ENCODE assay signal across 27 cellular contexts in genomic region chr1:20107767-20108166, GRCh38. TPM values are rescaled to one million over a fixed set of nuclear protein-coding genes. Genes with fewer than 3 reads are reported as not detected.
DNase-seq lines count a peak whose midpoint lies in the region; ATAC-seq, FAIRE-seq and TF ChIP-seq lines count a peak whose summit lies in the region.
"Had no signal": no experiment of that assay in that cellular context is flagged by ENCODE, and none has a peak within 500 bp of the region (broad histone marks: within the 10 kb centered on the region; RNA-seq: fewer than 3 reads in every experiment).

No MANE protein-coding gene starts in this region.

- no peaks in the 10 kb centered on the region for H3K9me3 Mint-ChIP-seq in naive thymus-derived CD4-positive, alpha-beta T cell
- H3K9me3 Mint-ChIP-seq: IgD-negative memory B cell had no signal

- in situ Hi-C loops in HepG2 (cut with HindIII; ENCODE audit: extremely low pct_ligation_motif_present, low pct_unique_long_range_greater_than_20kb): no loop called here

- H3K79me2 ChIP-seq in HepG2 (ENCODE audit: insufficient read depth, low read length): no peaks in the 10 kb centered on the region

- H3K27ac ChIP-seq in HepG2 (ENCODE audit: extremely low read length, insufficient read depth, low read length) (no peak overlapping the region), right lobe of liver (no peak overlapping the region), ovary (peak overlapping the region; percentile 18 to 80), RWPE1 (no peak overlapping the region)
- no peak overlapping the region for H3K27ac ChIP-seq in naive thymus-derived CD4-positive, alpha-beta T cell (ENCODE audit: low read depth, low read length)

- intact Hi-C loops in HepG2 (cut with micrococcal nuclease; ENCODE audit: unreplicated experiment): no loop called here
- intact Hi-C loops in right lobe of liver (cut with DNase I): no loop called here
- intact Hi-C loops in ovary (cut with DNase I): loop anchor here in 1 of 4 donors (5.0 kb wide), 1 partner anchor 35 kb away; no protein-coding TSS in a partner anchor
- intact Hi-C loops in naive thymus-derived CD4-positive, alpha-beta T cell (cut with micrococcal nuclease): no loop called here

- H3K9ac ChIP-seq in HepG2 (ENCODE audit: insufficient read depth, low read depth, low read length): no peak overlapping the region

- no peak for ATAC-seq in HepG2
- no peak for ATAC-seq in right lobe of liver
- ATAC-seq in naive thymus-derived CD4-positive, alpha-beta T cell: no peak
- ATAC-seq: PC-3, Right ventricle myocardium inferior had no signal

- no TSS peak for BruUV-seq in HepG2 (replicated peaks; lab: Mats Ljungman, UMichigan)

- DNase-seq in HepG2 (ENCODE audit: low spot score) (no peak), right lobe of liver (no peak), islet precursor cell (peak; percentile 64), ovary (no peak), SHP77 treated with DMSO at 0.1 percent for 48 hours (lab: John Stamatoyannopoulos, UW) (no peak), RWPE1 (ENCODE audit: low spot score) (no peak)
- no peak for DNase-seq in naive thymus-derived CD4-positive, alpha-beta T cell
- DNase-seq: Calu3; DMS79 treated with DMSO at 0.1 percent for 48 hours; GF-D8; GOT3; HCEC 1CT; NCI-H1092 treated with DMSO at 0.1 percent for 48 hours; NCI-H1436 treated with DMSO at 0.1 percent for 48 hours; NCI-H1930; NCI-H2107; NCI-H446; NCI-H526; NCI-H82; NK-92 treated with Interleukin-12 subunit alpha and Interleukin-12 subunit beta, amount 100 ng/mL, for 24 hours; PC-3 had no signal

- no peak for TF ChIP-seq RAD21 in HepG2 (CRISPR knock-in tag; IDR thresholded peaks at IDR 0.05)

- no peak overlapping the region for H2AFZ ChIP-seq in HepG2 (ENCODE audit: low read length)

- no peaks in the 10 kb centered on the region for H4K20me1 ChIP-seq in HepG2 (ENCODE audit: insufficient read depth, low read length)

- H3K27ac Mint-ChIP-seq in naive thymus-derived CD4-positive, alpha-beta T cell: no peak overlapping the region

- H3K4me2 ChIP-seq in HepG2 (ENCODE audit: low read depth, low read length): 0 out of 2 replicates have a peak overlapping the region, but pooled peaks have one; percentile 4

- H3K4me3 Mint-ChIP-seq in naive thymus-derived CD4-positive, alpha-beta T cell: no peak overlapping the region
- H3K4me3 Mint-ChIP-seq: IgD-negative memory B cell had no signal

- no peak for FAIRE-seq in HepG2 (lab: Jason Lieb, UNC)
- FAIRE-seq: GM12892 had no signal

- peaks cover 0 to 4% of the 10 kb centered on the region in 2 experiments; a peak in 2 of 5 replicates for H3K27me3 ChIP-seq in HepG2 (ENCODE audit: control insufficient read depth in 1 of 2, insufficient read depth in 2 of 2, low read length in 2 of 2)
- no peaks in the 10 kb centered on the region for H3K27me3 ChIP-seq in right lobe of liver
- no peaks in the 10 kb centered on the region for H3K27me3 ChIP-seq in ovary
- H3K27me3 ChIP-seq in naive thymus-derived CD4-positive, alpha-beta T cell (ENCODE audit: control insufficient read depth in 2 of 2, insufficient read depth in 2 of 2, low read length in 2 of 2): peaks cover 0 to 3% of the 10 kb centered on the region in 2 donors

- no peaks in the 10 kb centered on the region for H3K9me3 ChIP-seq in HepG2 (ENCODE audit: low read length)
- no peaks in the 10 kb centered on the region for H3K9me3 ChIP-seq in right lobe of liver
- no peaks in the 10 kb centered on the region for H3K9me3 ChIP-seq in ovary
- no peaks in the 10 kb centered on the region for H3K9me3 ChIP-seq in naive thymus-derived CD4-positive, alpha-beta T cell (ENCODE audit: control insufficient read depth in 2 of 3, low read length in 3 of 3)

- POLR2A ChIA-PET in HepG2 (lab: Yijun Ruan, JAX) (no interaction called here), RWPE1 (lab: Yijun Ruan, JAX; ENCODE audit: low non-redundant PET) (no interaction called here)
- POLR2A ChIA-PET in naive thymus-derived CD4-positive, alpha-beta T cell (lab: Charles Lee): no interaction called here

- TF ChIP-seq CTCF in HepG2 (CRISPR knock-in tag; IDR thresholded peaks at IDR 0.05) (no peak), right lobe of liver (IDR thresholded peaks at IDR 0.05) (no peak), ovary (IDR thresholded peaks at IDR 0.05) (no peak), RWPE1 (conservative IDR thresholded peaks at IDR 0.05; ENCODE audit: low read depth) (no peak)

- TF ChIP-seq EP300 in HepG2 (IDR thresholded peaks at IDR 0.05; ENCODE audit: low read depth in 2 of 2, low read length in 2 of 2): no peak
- no peak for TF ChIP-seq EP300 in HepG2 (CRISPR knock-in tag; IDR thresholded peaks at IDR 0.05; ENCODE audit: borderline replicate concordance)
- no peak for TF ChIP-seq EP300 in ovary (IDR thresholded peaks at IDR 0.05)

- no peak overlapping the region for H3K4me3 ChIP-seq in HepG2 (replicated peaks in 1 of 3; ENCODE audit: insufficient read depth in 1 of 3, low read depth in 2 of 3, low read length in 3 of 3)
- H3K4me3 ChIP-seq in right lobe of liver: no peak overlapping the region
- H3K4me3 ChIP-seq in ovary: no peak overlapping the region
- H3K4me3 ChIP-seq in naive thymus-derived CD4-positive, alpha-beta T cell (ENCODE audit: low read length): no peak overlapping the region

- WGBS in HepG2 (ENCODE audit: low lambda C conversion rate): 4% methylated on average over 2 of the region's 2 CpGs
- WGBS in right lobe of liver (ENCODE audit: insufficient coverage, low coverage, low lambda C conversion rate, missing lambda C conversion rate): 58% methylated on average over 2 of the region's 2 CpGs
- 16 to 24% (median 18%) methylated on average over 2 of the region's 2 CpGs for WGBS in ovary, 3 donors

- no peak for TF ChIP-seq POLR2A in HepG2 (IDR thresholded peaks at IDR 0.05; ENCODE audit: insufficient read depth in 1 of 2, low read depth in 2 of 2, low read length in 2 of 2)
- TF ChIP-seq POLR2A in right lobe of liver (IDR thresholded peaks at IDR 0.05): no peak
- TF ChIP-seq POLR2A in ovary (IDR thresholded peaks at IDR 0.05): no peak

- H3K36me3 ChIP-seq in HepG2 (replicated peaks in 1 of 2; ENCODE audit: control insufficient read depth in 1 of 2, insufficient read depth in 2 of 2, low read length in 2 of 2) (no peaks in the 10 kb centered on the region), right lobe of liver (no peaks in the 10 kb centered on the region), ovary (no peaks in the 10 kb centered on the region)
- no peaks in the 10 kb centered on the region for H3K36me3 ChIP-seq in naive thymus-derived CD4-positive, alpha-beta T cell (ENCODE audit: control insufficient read depth in 2 of 3, insufficient read depth in 3 of 3, low read length in 3 of 3)

- CTCF ChIA-PET in HepG2 (lab: Yijun Ruan, JAX; ENCODE audit: low intra/inter-chr PET ratio, low total read pairs): no interaction called here
- CTCF ChIA-PET in RWPE1 (lab: Yijun Ruan, JAX): no interaction called here
- CTCF ChIA-PET in naive thymus-derived CD4-positive, alpha-beta T cell (lab: Charles Lee): no interaction called here

- peaks cover 7% of the 10 kb centered on the region; the same call in 1 of the 2 replicates for H3K4me1 ChIP-seq in HepG2 (ENCODE audit: insufficient read depth, low read length)
- H3K4me1 ChIP-seq in right lobe of liver: no peaks in the 10 kb centered on the region
- peaks cover 14% of the 10 kb centered on the region for H3K4me1 ChIP-seq in ovary (ENCODE audit: insufficient read depth)
- H3K4me1 ChIP-seq in naive thymus-derived CD4-positive, alpha-beta T cell (ENCODE audit: control insufficient read depth in 2 of 2, insufficient read depth in 2 of 2, low read length in 2 of 2): no peaks in the 10 kb centered on the region

- H3K27me3 Mint-ChIP-seq in naive thymus-derived CD4-positive, alpha-beta T cell: peaks cover 0 to 13% (median 8%) of the 10 kb centered on the region in 5 donors
- H3K27me3 Mint-ChIP-seq: IgD-negative memory B cell had no signal

- H3K4me1 Mint-ChIP-seq in naive thymus-derived CD4-positive, alpha-beta T cell: peaks cover 0 to 4% (median 0%) of the 10 kb centered on the region in 7 donors

- no peaks in the 10 kb centered on the region for H3K36me3 Mint-ChIP-seq in naive thymus-derived CD4-positive, alpha-beta T cell

RNA-seq across cellular contexts. Expression of gene PLA2G2D, which starts 11.6 kb away (rescaled TPM):
- total RNA-seq in HepG2 (2016; rRNA removed; fragmentation: Illumina TruSeq; extraction: Trizol): not detected in 2 replicates
- not detected in 2 replicates for total RNA-seq in HepG2 (2016; cell fraction: cytosol; rRNA removed; fragmentation: Illumina TruSeq; extraction: Trizol; ENCODE audit: low read depth)
- total RNA-seq in HepG2 (2016; cell fraction: insoluble cytoplasmic fraction; rRNA removed; fragmentation: Illumina TruSeq; extraction: Trizol): not detected in 2 replicates
- not detected in 2 replicates for total RNA-seq in HepG2 (2016; cell fraction: membrane; rRNA removed; fragmentation: Illumina TruSeq; extraction: Trizol)
- not detected in 2 replicates for total RNA-seq in HepG2 (2016; cell fraction: nucleus; rRNA removed; fragmentation: Illumina TruSeq; extraction: Trizol)
- polyA plus RNA-seq in HepG2 (2011; rRNA removed): not detected in 2 replicates
- polyA plus RNA-seq in HepG2 (2011; cell fraction: cytosol; rRNA removed): not detected in 2 replicates
- not detected in 2 replicates for polyA plus RNA-seq in HepG2 (2011; cell fraction: nucleus; rRNA removed)
- polyA plus RNA-seq in HepG2 (2012): not detected in 2 replicates
- polyA plus RNA-seq in HepG2 (2016; cell fraction: cytosol; fragmentation: Illumina TruSeq; extraction: Trizol; ENCODE audit: low read depth): not detected in 2 replicates
- polyA plus RNA-seq in HepG2 (2016; cell fraction: insoluble cytoplasmic fraction; fragmentation: Illumina TruSeq; extraction: Trizol; ENCODE audit: low read depth): not detected in 2 replicates
- polyA plus RNA-seq in HepG2 (2016; cell fraction: membrane; fragmentation: Illumina TruSeq; extraction: Trizol; ENCODE audit: low read depth): not detected in 2 replicates
- polyA plus RNA-seq in HepG2 (2016; cell fraction: nucleus; fragmentation: Illumina TruSeq; extraction: Trizol; ENCODE audit: insufficient read depth, low read depth): not detected in 2 replicates
- polyA minus RNA-seq in HepG2 (2011; rRNA and poly(A)+ RNA removed; ENCODE audit: low replicate concordance): not detected in 2 replicates
- polyA minus RNA-seq in HepG2 (2011; cell fraction: cytosol; rRNA and poly(A)+ RNA removed): not detected in 2 replicates
- not detected in 2 replicates for polyA minus RNA-seq in HepG2 (2011; cell fraction: nucleus; rRNA and poly(A)+ RNA removed)
- under 1 TPM in 1 of 6 experiments, not detected in 5; 0.10 TPM for total RNA-seq in right lobe of liver
- total RNA-seq in ovary: under 1 TPM in 2 of 7 donors, not detected in 5; 0.12 TPM
- 1 to 10 TPM in 1 of 2 donors, not detected in 1; 2.1 TPM for polyA plus RNA-seq in ovary
- total RNA-seq in naive thymus-derived CD4-positive, alpha-beta T cell: not detected
- polyA plus RNA-seq in naive thymus-derived CD4-positive, alpha-beta T cell: not detected
- total RNA-seq: A172, Calu3, PC-3, Right ventricle myocardium inferior, SK-MEL-5 had no signal
- polyA plus RNA-seq: BJ had no signal

RNA-seq across cellular contexts. Expression of gene PLA2G2F, which starts 31.4 kb away (rescaled TPM):
- total RNA-seq in HepG2 (2016; rRNA removed; fragmentation: Illumina TruSeq; extraction: Trizol) (not detected in 2 replicates), right lobe of liver (not detected), ovary (under 1 TPM in 3 of 7 donors, not detected in 4; 0.08 to 0.30 (median 0.15) TPM)
- total RNA-seq in HepG2 (2016; cell fraction: cytosol; rRNA removed; fragmentation: Illumina TruSeq; extraction: Trizol; ENCODE audit: low read depth): not detected in 2 replicates
- not detected in 2 replicates for total RNA-seq in HepG2 (2016; cell fraction: insoluble cytoplasmic fraction; rRNA removed; fragmentation: Illumina TruSeq; extraction: Trizol)
- total RNA-seq in HepG2 (2016; cell fraction: membrane; rRNA removed; fragmentation: Illumina TruSeq; extraction: Trizol): not detected in 2 replicates
- total RNA-seq in HepG2 (2016; cell fraction: nucleus; rRNA removed; fragmentation: Illumina TruSeq; extraction: Trizol): not detected in 2 replicates
- polyA plus RNA-seq in HepG2 (2011; rRNA removed) (not detected in 2 replicates), ovary (under 1 TPM in 1 of 2 donors, not detected in 1; 0.02 TPM)
- not detected in 2 replicates for polyA plus RNA-seq in HepG2 (2011; cell fraction: cytosol; rRNA removed)
- 0.06 TPM in 1 of 2 replicates, not detected in the other for polyA plus RNA-seq in HepG2 (2011; cell fraction: nucleus; rRNA removed)
- polyA plus RNA-seq in HepG2 (2012): not detected in 2 replicates
- polyA plus RNA-seq in HepG2 (2016; cell fraction: cytosol; fragmentation: Illumina TruSeq; extraction: Trizol; ENCODE audit: low read depth): not detected in 2 replicates
- not detected in 2 replicates for polyA plus RNA-seq in HepG2 (2016; cell fraction: insoluble cytoplasmic fraction; fragmentation: Illumina TruSeq; extraction: Trizol; ENCODE audit: low read depth)
- polyA plus RNA-seq in HepG2 (2016; cell fraction: membrane; fragmentation: Illumina TruSeq; extraction: Trizol; ENCODE audit: low read depth): not detected in 2 replicates
- not detected in 2 replicates for polyA plus RNA-seq in HepG2 (2016; cell fraction: nucleus; fragmentation: Illumina TruSeq; extraction: Trizol; ENCODE audit: insufficient read depth, low read depth)
- polyA minus RNA-seq in HepG2 (2011; rRNA and poly(A)+ RNA removed; ENCODE audit: low replicate concordance): not detected in 2 replicates
- not detected in 2 replicates for polyA minus RNA-seq in HepG2 (2011; cell fraction: cytosol; rRNA and poly(A)+ RNA removed)
- not detected in 2 replicates for polyA minus RNA-seq in HepG2 (2011; cell fraction: nucleus; rRNA and poly(A)+ RNA removed)
- total RNA-seq in naive thymus-derived CD4-positive, alpha-beta T cell: not detected
- not detected for polyA plus RNA-seq in naive thymus-derived CD4-positive, alpha-beta T cell
- total RNA-seq: A172, Calu3, Right ventricle myocardium inferior, SK-MEL-5 had no signal
- polyA plus RNA-seq: BJ, IgD-negative memory B cell had no signal

RNA-seq across cellular contexts. Expression of gene PLA2G5, which starts 37.8 kb away (rescaled TPM):
- total RNA-seq in HepG2 (2016; rRNA removed; fragmentation: Illumina TruSeq; extraction: Trizol): not detected in 2 replicates
- not detected in 2 replicates for total RNA-seq in HepG2 (2016; cell fraction: cytosol; rRNA removed; fragmentation: Illumina TruSeq; extraction: Trizol; ENCODE audit: low read depth)
- not detected in 2 replicates for total RNA-seq in HepG2 (2016; cell fraction: insoluble cytoplasmic fraction; rRNA removed; fragmentation: Illumina TruSeq; extraction: Trizol)
- not detected in 2 replicates for total RNA-seq in HepG2 (2016; cell fraction: membrane; rRNA removed; fragmentation: Illumina TruSeq; extraction: Trizol)
- not detected in 2 replicates for total RNA-seq in HepG2 (2016; cell fraction: nucleus; rRNA removed; fragmentation: Illumina TruSeq; extraction: Trizol)
- polyA plus RNA-seq in HepG2 (2011; rRNA removed): not detected in 2 replicates
- 0.06 TPM in 1 of 2 replicates, not detected in the other for polyA plus RNA-seq in HepG2 (2011; cell fraction: cytosol; rRNA removed)
- polyA plus RNA-seq in HepG2 (2011; cell fraction: nucleus; rRNA removed): not detected in 2 replicates
- not detected in 2 replicates for polyA plus RNA-seq in HepG2 (2012)
- not detected in 2 replicates for polyA plus RNA-seq in HepG2 (2016; cell fraction: cytosol; fragmentation: Illumina TruSeq; extraction: Trizol; ENCODE audit: low read depth)
- polyA plus RNA-seq in HepG2 (2016; cell fraction: insoluble cytoplasmic fraction; fragmentation: Illumina TruSeq; extraction: Trizol; ENCODE audit: low read depth): not detected in 2 replicates
- not detected in 2 replicates for polyA plus RNA-seq in HepG2 (2016; cell fraction: membrane; fragmentation: Illumina TruSeq; extraction: Trizol; ENCODE audit: low read depth)
- polyA plus RNA-seq in HepG2 (2016; cell fraction: nucleus; fragmentation: Illumina TruSeq; extraction: Trizol; ENCODE audit: insufficient read depth, low read depth): not detected in 2 replicates
- polyA minus RNA-seq in HepG2 (2011; rRNA and poly(A)+ RNA removed; ENCODE audit: low replicate concordance): not detected in 2 replicates
- not detected in 2 replicates for polyA minus RNA-seq in HepG2 (2011; cell fraction: cytosol; rRNA and poly(A)+ RNA removed)
- polyA minus RNA-seq in HepG2 (2011; cell fraction: nucleus; rRNA and poly(A)+ RNA removed): not detected in 2 replicates
- total RNA-seq in right lobe of liver: 1 to 10 TPM in 5 of 6 experiments, under 1 TPM in 1; 0.62 to 4.8 (median 3.2) TPM
- 100 to 1,000 TPM in 3 of 7 donors, 10 to 100 TPM in 4; 19.3 to 141 (median 67.4) TPM for total RNA-seq in ovary
- polyA plus RNA-seq in ovary: 100 to 1,000 TPM in 1 of 2 donors, 10 to 100 TPM in 1; 29.7 to 100 TPM
- total RNA-seq in naive thymus-derived CD4-positive, alpha-beta T cell: not detected
- polyA plus RNA-seq in naive thymus-derived CD4-positive, alpha-beta T cell: not detected
- total RNA-seq: A172, Calu3, PC-3, SK-MEL-5 had no signal
- polyA plus RNA-seq: BJ, IgD-negative memory B cell had no signal

Comparison
In these comparisons a context has a peak if more than half of its experiments do, and no peak if none do; other contexts are left out.
1. H3K27ac ChIP-seq: peak in ovary (2 of 2); none in HepG2 (single experiment), right lobe of liver (0 of 3), RWPE1 (single experiment) and naive thymus-derived CD4-positive, alpha-beta T cell (single experiment).